Comparison of ENCODE assay signal across 19 cellular contexts in the genomic region with DNA sequence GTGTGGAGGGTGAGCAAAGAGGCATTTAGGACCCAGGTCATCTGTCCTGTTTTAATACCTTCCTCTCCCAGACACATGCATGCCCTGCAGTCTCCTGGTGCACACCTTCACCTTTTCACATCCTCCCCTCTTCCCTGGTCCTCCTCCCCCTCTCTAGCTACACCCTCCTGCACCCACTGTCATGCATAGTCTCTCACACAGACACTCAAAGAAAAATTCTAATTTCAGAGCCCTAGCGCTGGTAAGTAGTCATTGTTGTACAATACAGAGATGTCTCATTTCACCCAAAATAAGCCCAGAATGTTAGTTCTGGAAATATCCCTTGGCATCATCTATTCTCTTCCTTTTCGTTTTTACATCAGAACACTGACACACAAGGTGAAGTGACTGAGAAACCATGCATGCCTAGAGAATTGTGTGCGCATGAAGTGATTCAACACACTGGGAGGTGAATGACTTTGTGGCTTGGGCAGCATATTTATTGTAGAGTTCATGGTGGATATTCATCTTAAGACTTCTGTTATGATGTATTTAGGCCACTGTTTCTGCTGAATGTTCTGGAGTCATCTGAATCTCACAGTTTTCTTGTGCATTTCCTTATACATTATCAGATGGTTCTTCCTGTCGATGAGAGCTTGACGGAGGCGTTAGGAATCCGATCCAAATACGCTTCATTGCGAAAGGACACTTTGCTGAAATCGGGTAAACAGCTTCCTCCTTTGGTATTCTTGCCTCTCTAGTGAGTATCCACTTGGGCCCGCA.
DNase-seq lines count a peak whose midpoint lies in the region; ATAC-seq and TF ChIP-seq lines count a peak whose summit lies in the region.
"Had no signal": no experiment of that assay in that cellular context is flagged by ENCODE, and none has a peak within 500 bp of the region (broad histone marks: within the 10 kb centered on the region; RNA-seq: fewer than 3 reads in every experiment).

No MANE protein-coding gene starts in this region.

- no peak overlapping the region for H3K27ac ChIP-seq in CD8-positive, alpha-beta memory T cell (ENCODE audit: low read depth, low read length)
- H3K27ac ChIP-seq in neutrophil: peak overlapping the region; percentile 59
- H3K27ac ChIP-seq: C4-2B, PC-9, SJSA1, suprapubic skin had no signal

- TF ChIP-seq CTCF in astrocyte of the cerebellum (IDR thresholded peaks at IDR 0.05; ENCODE audit: low read depth, low read length, missing control alignments) (no peak), neutrophil (IDR thresholded peaks at IDR 0.05) (no peak)

- peak overlapping the region; percentile 32 for H3K27ac Mint-ChIP-seq in activated CD4-positive, alpha-beta T cell treated with anti-CD3 and anti-CD28 coated beads, Interleukin-2, amount 10 ng/mL, durations not matched to agents 7 days and 5 days
- peak overlapping the region in 5 of 8 donors; percentile 31 to 92 (median 63) for H3K27ac Mint-ChIP-seq in CD8-positive, alpha-beta memory T cell
- H3K27ac Mint-ChIP-seq: T-helper 2 cell treated with Interferon-gamma antibody and Interleukin-4, amounts not matched to agents 5 μg/mL and 100 μg/mL, for 36 hours had no signal

- H3K36me3 Mint-ChIP-seq in activated CD4-positive, alpha-beta T cell treated with anti-CD3 and anti-CD28 coated beads, Interleukin-2, amount 10 ng/mL, durations not matched to agents 7 days and 5 days (ENCODE audit: low read depth): peaks cover 73% of the 10 kb centered on the region
- H3K36me3 Mint-ChIP-seq in CD8-positive, alpha-beta memory T cell: peaks cover 0 to 93% (median 33%) of the 10 kb centered on the region in 3 donors

- CTCF ChIA-PET in activated CD4-positive, alpha-beta T cell treated with anti-CD3 and anti-CD28 coated beads, Interleukin-2, amount 10 ng/mL, durations not matched to agents 7 days and 5 days (lab: Charles Lee): no interaction called here
- CTCF ChIA-PET in CD8-positive, alpha-beta memory T cell (lab: Charles Lee): no interaction called here

- no peaks in the 10 kb centered on the region for H3K27me3 Mint-ChIP-seq in activated CD4-positive, alpha-beta T cell treated with anti-CD3 and anti-CD28 coated beads, Interleukin-2, amount 10 ng/mL, durations not matched to agents 7 days and 5 days
- H3K27me3 Mint-ChIP-seq in CD8-positive, alpha-beta memory T cell: no peaks in the 10 kb centered on the region
- H3K27me3 Mint-ChIP-seq: effector memory CD8-positive, alpha-beta T cell had no signal

- no peaks in the 10 kb centered on the region for H3K9me3 Mint-ChIP-seq in activated CD4-positive, alpha-beta T cell treated with anti-CD3 and anti-CD28 coated beads, Interleukin-2, amount 10 ng/mL, durations not matched to agents 7 days and 5 days
- no peaks in the 10 kb centered on the region for H3K9me3 Mint-ChIP-seq in CD8-positive, alpha-beta memory T cell
- H3K9me3 Mint-ChIP-seq: effector memory CD8-positive, alpha-beta T cell; T-helper 2 cell treated with Interferon-gamma antibody and Interleukin-4, amounts not matched to agents 5 μg/mL and 100 μg/mL, for 36 hours had no signal

- no peak for ATAC-seq in HG03045 (IDR thresholded peaks at IDR 0.05; ENCODE audit: unreplicated experiment)
- ATAC-seq: effector memory CD8-positive, alpha-beta T cell; heart right ventricle had no signal

- no peak for DNase-seq in activated CD4-positive, alpha-beta T cell treated with anti-CD3 and anti-CD28 coated beads, Interleukin-2, amount 10 ng/mL, durations not matched to agents 7 days and 5 days
- no peak for DNase-seq in activated CD4-positive, alpha-beta T cell treated with anti-CD3 and anti-CD28 coated beads for 48 hours
- DNase-seq in CD8-positive, alpha-beta memory T cell: no peak
- DNase-seq in astrocyte of the cerebellum (ENCODE audit: low read depth) (peak; percentile 48), middle frontal gyrus (ENCODE audit: extremely low spot score, low spot score) (no peak), SW480 (ENCODE audit: low spot score) (no peak)
- DNase-seq: effector memory CD8-positive, alpha-beta T cell; heart right ventricle; islet precursor cell; NCI-H82; PC-9; stimulated activated CD4-positive, alpha-beta T cell treated with anti-CD3 and anti-CD28 coated beads, Interleukin-2, amount 100 ng/mL, for 48 hours had no signal

- H3K4me3 ChIP-seq in CD8-positive, alpha-beta memory T cell (ENCODE audit: low read length): no peak overlapping the region
- no peak overlapping the region for H3K4me3 ChIP-seq in astrocyte of the cerebellum (ENCODE audit: low read depth, low read length)
- no peak overlapping the region for H3K4me3 ChIP-seq in neutrophil (ENCODE audit: low read depth in 1 of 2, low read length in 1 of 2)
- H3K4me3 ChIP-seq: heart right ventricle, lung, PC-9, SJSA1, suprapubic skin had no signal

- H3K9me3 ChIP-seq in CD8-positive, alpha-beta memory T cell (ENCODE audit: low read length): no peaks in the 10 kb centered on the region
- H3K9me3 ChIP-seq in neutrophil: no peaks in the 10 kb centered on the region
- H3K9me3 ChIP-seq: heart right ventricle, SJSA1, suprapubic skin had no signal

- H3K4me3 Mint-ChIP-seq in activated CD4-positive, alpha-beta T cell treated with anti-CD3 and anti-CD28 coated beads, Interleukin-2, amount 10 ng/mL, durations not matched to agents 7 days and 5 days: no peak overlapping the region
- no peak overlapping the region for H3K4me3 Mint-ChIP-seq in CD8-positive, alpha-beta memory T cell
- H3K4me3 Mint-ChIP-seq: effector memory CD8-positive, alpha-beta T cell; T-helper 2 cell treated with Interferon-gamma antibody and Interleukin-4, amounts not matched to agents 5 μg/mL and 100 μg/mL, for 36 hours had no signal

- no peaks in the 10 kb centered on the region for H3K27me3 ChIP-seq in CD8-positive, alpha-beta memory T cell (ENCODE audit: insufficient read depth, low read length, poor library complexity, severe bottlenecking)
- no peaks in the 10 kb centered on the region for H3K27me3 ChIP-seq in neutrophil
- H3K27me3 ChIP-seq: heart right ventricle, SJSA1, suprapubic skin had no signal

- POLR2A ChIA-PET in activated CD4-positive, alpha-beta T cell treated with anti-CD3 and anti-CD28 coated beads, Interleukin-2, amount 10 ng/mL, durations not matched to agents 7 days and 5 days (lab: Charles Lee): no interaction called here
- POLR2A ChIA-PET in CD8-positive, alpha-beta memory T cell (lab: Charles Lee): no interaction called here

- peaks cover 69% of the 10 kb centered on the region for H3K36me3 ChIP-seq in CD8-positive, alpha-beta memory T cell (ENCODE audit: insufficient read depth, low read length)
- H3K36me3 ChIP-seq in neutrophil: peaks cover 86% of the 10 kb centered on the region

- H3K4me1 ChIP-seq in CD8-positive, alpha-beta memory T cell (ENCODE audit: insufficient read depth, low read length): no peaks in the 10 kb centered on the region
- peaks cover 8 to 10% of the 10 kb centered on the region in 2 experiments for H3K4me1 ChIP-seq in neutrophil (ENCODE audit: control insufficient read depth in 1 of 2, insufficient read depth in 1 of 2, low read depth in 1 of 2, low read length in 1 of 2)
- H3K4me1 ChIP-seq: SJSA1, suprapubic skin had no signal

- peaks cover 3% of the 10 kb centered on the region for H3K4me1 Mint-ChIP-seq in activated CD4-positive, alpha-beta T cell treated with anti-CD3 and anti-CD28 coated beads, Interleukin-2, amount 10 ng/mL, durations not matched to agents 7 days and 5 days
- peaks cover 0 to 6% (median 5%) of the 10 kb centered on the region in 3 donors for H3K4me1 Mint-ChIP-seq in CD8-positive, alpha-beta memory T cell

- in situ Hi-C loops in astrocyte of the cerebellum (cut with HindIII; ENCODE audit: low sequenced_read_pairs): no loop called here
